15 cellular contexts compared by ENCODE assay signal in genomic region chr10:113983552-113983951, GRCh38.
DNase-seq lines count a peak whose midpoint lies in the region; ATAC-seq, FAIRE-seq and TF ChIP-seq lines count a peak whose summit lies in the region.
"Had no signal": no experiment of that assay in that cellular context is flagged by ENCODE, and none has a peak within 500 bp of the region (broad histone marks: within the 10 kb centered on the region; RNA-seq: fewer than 3 reads in every experiment).

No MANE protein-coding gene starts in this region.

- H3K27me3 Mint-ChIP-seq in activated CD4-positive, alpha-beta T cell treated with anti-CD3 and anti-CD28 coated beads, Interleukin-2, amount 10 ng/mL, durations not matched to agents 24 days and 14 days, result peaks cover 44% of the 10 kb centered on the region

- H3K4me3 Mint-ChIP-seq in activated CD4-positive, alpha-beta T cell treated with anti-CD3 and anti-CD28 coated beads, Interleukin-2, amount 10 ng/mL, durations not matched to agents 24 days and 14 days, result no peak overlapping the region
- H3K4me3 Mint-ChIP-seq: activated T-helper 17 cell treated with anti-CD3 and anti-CD28 coated beads, Interleukin-2, amount 50 U/mL, for 72 hours had no signal

- no peak overlapping the region for H3K27ac Mint-ChIP-seq in activated CD4-positive, alpha-beta T cell treated with anti-CD3 and anti-CD28 coated beads, Interleukin-2, amount 10 ng/mL, durations not matched to agents 24 days and 14 days
- H3K27ac Mint-ChIP-seq: activated T-helper 17 cell treated with anti-CD3 and anti-CD28 coated beads, Interleukin-2, amount 50 U/mL, for 72 hours had no signal

- DNase-seq in activated CD4-positive, alpha-beta T cell treated with anti-CD3 and anti-CD28 coated beads, Interleukin-2, amount 10 ng/mL, durations not matched to agents 24 days and 14 days, result peak; percentile 71
- no peak for DNase-seq in activated CD4-positive, alpha-beta T cell treated with anti-CD3 and anti-CD28 coated beads for 48 hours
- DNase-seq in MM.1S, result peak; percentile 58
- peak; percentile 36 for DNase-seq in small intestine
- no peak for DNase-seq in DMS114 treated with DMSO at 0.1 percent for 48 hours (lab: John Stamatoyannopoulos, UW; ENCODE audit: unreplicated experiment)
- no peak for DNase-seq in frontal cortex (ENCODE audit: low spot score in 2 of 2)
- no peak for DNase-seq in NCI-H526 (lab: John Stamatoyannopoulos, UW)
- DNase-seq: erythroblast, NCI-H1092, NCI-H526 treated with DMSO at 0.1 percent for 48 hours, retina, substantia nigra had no signal

- H3K79me2 ChIP-seq in MM.1S (ENCODE audit: low read length), result no peaks in the 10 kb centered on the region

- H4K20me1 ChIP-seq in MM.1S (ENCODE audit: insufficient read depth, low read length), result no peaks in the 10 kb centered on the region

- no peak for FAIRE-seq in small intestine (lab: Jason Lieb, UNC)
- FAIRE-seq in frontal cortex (lab: Jason Lieb, UNC), result no peak

- no peaks in the 10 kb centered on the region for H3K9me3 ChIP-seq in MM.1S (replicated peaks; ENCODE audit: insufficient read depth, low read length)
- no peaks in the 10 kb centered on the region for H3K9me3 ChIP-seq in small intestine (ENCODE audit: control insufficient read depth, low read depth)

- H3K4me3 ChIP-seq in MM.1S (ENCODE audit: low read length) (peak overlapping the region; percentile 33), small intestine (ENCODE audit: low read depth in 1 of 2, low read length in 2 of 2) (no peak overlapping the region)

- TF ChIP-seq CTCF in MM.1S (IDR thresholded peaks at IDR 0.05; ENCODE audit: low read length), result no peak

- H3K9me3 Mint-ChIP-seq in activated CD4-positive, alpha-beta T cell treated with anti-CD3 and anti-CD28 coated beads, Interleukin-2, amount 10 ng/mL, durations not matched to agents 24 days and 14 days, result peaks cover 26% of the 10 kb centered on the region

- no peaks in the 10 kb centered on the region for H3K9me2 ChIP-seq in MM.1S (replicated peaks; ENCODE audit: insufficient read depth, low read length)

- H3K27me3 ChIP-seq in MM.1S (replicated peaks; ENCODE audit: insufficient read depth, low read length), result no peaks in the 10 kb centered on the region; the same call in 1 of the 2 replicates
- no peaks in the 10 kb centered on the region for H3K27me3 ChIP-seq in small intestine (ENCODE audit: control insufficient read depth in 2 of 2, insufficient read depth in 2 of 2, low read length in 2 of 2)

- peak overlapping the region; percentile 90 for H3K27ac ChIP-seq in MM.1S (ENCODE audit: low read length)
- peak overlapping the region in 1 of 2 donors; percentile 47 for H3K27ac ChIP-seq in small intestine (ENCODE audit: low read depth in 1 of 2, low read length in 1 of 2)
- H3K27ac ChIP-seq: 22Rv1 had no signal

- peak overlapping the region; percentile 42 for H3K9ac ChIP-seq in MM.1S (ENCODE audit: low read length)

- H3K36me3 Mint-ChIP-seq in activated CD4-positive, alpha-beta T cell treated with anti-CD3 and anti-CD28 coated beads, Interleukin-2, amount 10 ng/mL, durations not matched to agents 24 days and 14 days (ENCODE audit: low read depth), result peaks cover 2% of the 10 kb centered on the region

- H3K4me1 ChIP-seq in MM.1S (ENCODE audit: low read length) (peaks cover 32% of the 10 kb centered on the region), small intestine (ENCODE audit: control insufficient read depth in 2 of 2, insufficient read depth in 1 of 2, low read depth in 1 of 2, low read length in 1 of 2) (peaks cover 0 to 4% of the 10 kb centered on the region in 2 donors)

- ATAC-seq in HG02610 (IDR thresholded peaks at IDR 0.05; ENCODE audit: unreplicated experiment), result peak; percentile 59
- ATAC-seq: activated T-helper 17 cell treated with anti-CD3 and anti-CD28 coated beads, Interleukin-2, amount 50 U/mL, for 72 hours had no signal

- H3K36me3 ChIP-seq in MM.1S (replicated peaks; ENCODE audit: insufficient read depth, low read length) (no peaks in the 10 kb centered on the region), small intestine (ENCODE audit: control insufficient read depth in 2 of 2, insufficient read depth in 2 of 2, low read length in 2 of 2) (no peaks in the 10 kb centered on the region)

- H3F3A ChIP-seq in MM.1S (ENCODE audit: insufficient read depth, low read length), result peaks cover 23% of the 10 kb centered on the region

- H2AFZ ChIP-seq in MM.1S (ENCODE audit: low read length), result peak overlapping the region; percentile 76

- H3K4me2 ChIP-seq in MM.1S (ENCODE audit: low read depth, low read length), result peak overlapping the region; percentile 91

- WGBS in small intestine, 3 donors, result 74 to 84% (median 80%) methylated on average over 3 of the region's 3 CpGs

- H3K4me1 Mint-ChIP-seq in activated CD4-positive, alpha-beta T cell treated with anti-CD3 and anti-CD28 coated beads, Interleukin-2, amount 10 ng/mL, durations not matched to agents 24 days and 14 days, result peaks cover 8% of the 10 kb centered on the region

- intact Hi-C loops in activated CD4-positive, alpha-beta T cell treated with anti-CD3 and anti-CD28 coated beads, Interleukin-2, amount 10 ng/mL, durations not matched to agents 24 days and 14 days (cut with micrococcal nuclease), result no loop called here

Comparison
In these comparisons a context has a peak if more than half of its experiments do, and no peak if none do; other contexts are left out.
1. DNase-seq: peak in activated CD4-positive, alpha-beta T cell treated with anti-CD3 and anti-CD28 coated beads, Interleukin-2, amount 10 ng/mL, durations not matched to agents 24 days and 14 days (single experiment), MM.1S (single experiment) and small intestine (single experiment); none in activated CD4-positive, alpha-beta T cell treated with anti-CD3 and anti-CD28 coated beads for 48 hours (single experiment), DMS114 treated with DMSO at 0.1 percent for 48 hours (single experiment), frontal cortex (0 of 2) and NCI-H526 (0 of 2).